ENCODE assay signal across 20 cellular contexts in the genomic region with DNA sequence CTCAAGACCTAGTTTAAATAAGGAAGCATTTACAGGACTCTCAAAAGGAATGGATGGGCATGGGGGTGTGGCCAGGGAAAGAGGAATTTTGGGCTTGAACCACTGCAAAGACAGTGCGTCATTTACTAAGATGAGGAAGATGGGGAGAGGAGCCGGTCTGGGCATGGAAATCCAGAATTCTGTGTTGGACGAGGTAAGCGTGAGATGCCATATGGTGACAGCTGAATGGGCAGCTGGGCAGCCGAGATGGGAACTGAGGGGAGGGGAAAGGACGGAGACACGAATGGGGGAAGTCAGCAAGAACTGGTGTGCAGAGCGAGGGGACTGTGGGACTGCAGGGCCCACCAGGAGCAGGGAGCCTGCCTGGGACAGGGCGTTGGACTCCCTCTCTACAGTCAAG. TPM values are rescaled to one million over a fixed set of nuclear protein-coding genes. Genes with fewer than 3 reads are reported as not detected.
DNase-seq lines count a peak whose midpoint lies in the region; ATAC-seq and TF ChIP-seq lines count a peak whose summit lies in the region.
"Had no signal": no experiment of that assay in that cellular context is flagged by ENCODE, and none has a peak within 500 bp of the region (broad histone marks: within the 10 kb centered on the region; RNA-seq: fewer than 3 reads in every experiment).

No MANE protein-coding gene starts in this region.

- no peaks in the 10 kb centered on the region for H3K27me3 ChIP-seq in mammary epithelial cell (ENCODE audit: insufficient read depth, low read length)
- H3K27me3 ChIP-seq in esophagus muscularis mucosa = no peaks in the 10 kb centered on the region

- DNase-seq in NCI-H82 (lab: John Stamatoyannopoulos, UW) (peak; percentile 43), NCI-H82 treated with DMSO at 0.1 percent for 48 hours (lab: John Stamatoyannopoulos, UW; ENCODE audit: unreplicated experiment) (no peak), myocyte (ENCODE audit: low read depth) (peak; percentile 51), progenitor cell of endocrine pancreas (ENCODE audit: low spot score, unreplicated experiment) (no peak), mammary epithelial cell (no peak), NCI-H345 (lab: John Stamatoyannopoulos, UW) (no peak), esophagus muscularis mucosa (ENCODE audit: extremely low spot score) (no peak)
- DNase-seq: AML-193; CD4-positive, alpha-beta memory T cell; DMS53; DND-41; EL; GM23248 had no signal

- no peaks in the 10 kb centered on the region for H3K79me2 ChIP-seq in mammary epithelial cell (ENCODE audit: insufficient read depth, low read length)

- dilution Hi-C loops in mammary epithelial cell (cut with HindIII; ENCODE audit: low sequenced_read_pairs) = no loop called here

- H3K4me3 ChIP-seq in mammary epithelial cell (replicated peaks in 1 of 3; ENCODE audit: insufficient read depth in 1 of 3, low read depth in 2 of 3, low read length in 3 of 3) = no peak overlapping the region
- H3K4me3 ChIP-seq in esophagus muscularis mucosa = no peak overlapping the region
- H3K4me3 ChIP-seq: A549, GM12878, GM23248, HAP-1 had no signal

- no TSS peak for BruUV-seq in mammary epithelial cell (replicated peaks; lab: Mats Ljungman, UMichigan)

- no peak overlapping the region for H3K4me3 Mint-ChIP-seq in progenitor cell of endocrine pancreas (ENCODE audit: low read depth)

- in situ Hi-C loops in mammary epithelial cell (cut with MboI; ENCODE audit: low sequenced_read_pairs in 2 of 2) = no loop called here

- H3K27ac ChIP-seq in mammary epithelial cell (ENCODE audit: insufficient read depth, low read depth, low read length) = no peak overlapping the region
- no peak overlapping the region for H3K27ac ChIP-seq in esophagus muscularis mucosa (replicated peaks in 1 of 4)
- H3K27ac ChIP-seq: 22Rv1, A549, C4-2B, GM23248, HL-60 had no signal

- CTCF ChIA-PET in mammary epithelial cell (lab: Charles Lee; ENCODE audit: low non-redundant PET) = no interaction called here

- H3K4me1 Mint-ChIP-seq in progenitor cell of endocrine pancreas (ENCODE audit: low read depth) = no peaks in the 10 kb centered on the region
- H3K4me1 Mint-ChIP-seq: CD4-positive, alpha-beta memory T cell had no signal

- no peak overlapping the region for H3K4me2 ChIP-seq in mammary epithelial cell (ENCODE audit: insufficient read depth, low read depth, low read length)
- H3K4me2 ChIP-seq: A549 had no signal

- no peak overlapping the region for H3K9ac ChIP-seq in mammary epithelial cell (ENCODE audit: insufficient read depth, low read length)
- H3K9ac ChIP-seq: GM23248 had no signal

- TF ChIP-seq EP300 in esophagus muscularis mucosa (IDR thresholded peaks at IDR 0.05) = no peak

- no peaks in the 10 kb centered on the region for H3K9me3 Mint-ChIP-seq in progenitor cell of endocrine pancreas (ENCODE audit: low read depth)
- H3K9me3 Mint-ChIP-seq: CD4-positive, alpha-beta memory T cell had no signal

- H3K4me1 ChIP-seq in mammary epithelial cell (ENCODE audit: insufficient read depth, low read length) = no peaks in the 10 kb centered on the region
- no peaks in the 10 kb centered on the region for H3K4me1 ChIP-seq in esophagus muscularis mucosa
- H3K4me1 ChIP-seq: A549, HAP-1 had no signal

- 93% methylated on average over 8 of the region's 9 CpGs for WGBS in mammary epithelial cell (ENCODE audit: low coverage, missing lambda C conversion rate)
- 94% methylated on average over 9 of the region's 9 CpGs for WGBS in esophagus muscularis mucosa

- no peak for ATAC-seq in GM21737 (IDR thresholded peaks at IDR 0.05; ENCODE audit: unreplicated experiment)
- ATAC-seq: GM12878 had no signal

- H3K36me3 ChIP-seq in mammary epithelial cell (ENCODE audit: insufficient read depth, low read length) (peaks cover 1% of the 10 kb centered on the region), esophagus muscularis mucosa (peaks cover 0 to 31% (median 2%) of the 10 kb centered on the region in 4 donors)
- H3K36me3 ChIP-seq: HAP-1 had no signal

- no peak for TF ChIP-seq POLR2A in esophagus muscularis mucosa (IDR thresholded peaks at IDR 0.05; ENCODE audit: low read depth)

- no peak for TF ChIP-seq CTCF in progenitor cell of endocrine pancreas (IDR thresholded peaks at IDR 0.05; ENCODE audit: unreplicated experiment)
- no peak for TF ChIP-seq CTCF in mammary epithelial cell (conservative IDR thresholded peaks at IDR 0.05 in 1 of 2, IDR thresholded peaks at IDR 0.05 in 1 of 2; ENCODE audit: extremely low read depth in 1 of 2, insufficient read depth in 1 of 2, low read depth in 1 of 2, low read length in 2 of 2)
- no peak for TF ChIP-seq CTCF in esophagus muscularis mucosa (IDR thresholded peaks at IDR 0.05)

- no peak overlapping the region for H2AFZ ChIP-seq in mammary epithelial cell (ENCODE audit: low read depth, low read length)
- H2AFZ ChIP-seq: GM23248 had no signal

- no peaks in the 10 kb centered on the region for H3K9me3 ChIP-seq in mammary epithelial cell (replicated peaks; ENCODE audit: insufficient read depth, low read length)
- H3K9me3 ChIP-seq in esophagus muscularis mucosa = no peaks in the 10 kb centered on the region
- H3K9me3 ChIP-seq: A549, HAP-1 had no signal

- intact Hi-C loops in mammary epithelial cell (cut with micrococcal nuclease) = no loop called here
- intact Hi-C loops in esophagus muscularis mucosa (cut with DNase I) = no loop called here

- no peaks in the 10 kb centered on the region for H3K27me3 Mint-ChIP-seq in progenitor cell of endocrine pancreas
- H3K27me3 Mint-ChIP-seq: CD4-positive, alpha-beta memory T cell had no signal

- H3K27ac Mint-ChIP-seq in progenitor cell of endocrine pancreas = peak overlapping the region; percentile 32

- peaks cover 16% of the 10 kb centered on the region for H3K36me3 Mint-ChIP-seq in progenitor cell of endocrine pancreas (ENCODE audit: insufficient read depth)
- H3K36me3 Mint-ChIP-seq: CD4-positive, alpha-beta memory T cell had no signal

- H4K20me1 ChIP-seq in mammary epithelial cell (ENCODE audit: insufficient read depth, low read length) = no peaks in the 10 kb centered on the region

RNA-seq across cellular contexts. Expression of gene TMEM44, which starts 24.2 kb away (rescaled TPM):
- total RNA-seq in myocyte (16.7 and 21.1 TPM in 2 replicates), progenitor cell of endocrine pancreas (40.1 and 44.7 TPM in 2 replicates), mammary epithelial cell (10 to 100 TPM; 12.0 to 21.1 TPM), esophagus muscularis mucosa (10 to 100 TPM in 1 of 4 donors, 1 to 10 TPM in 3; 3.3 to 10.8 (median 9.3) TPM)
- polyA plus RNA-seq in myocyte (2012) = 16.7 TPM
- polyA plus RNA-seq in mammary epithelial cell = 14.0 TPM
- 14.6 TPM for polyA minus RNA-seq in mammary epithelial cell

Comparison
In these comparisons a context has a peak if more than half of its experiments do, and no peak if none do; other contexts are left out.
1. DNase-seq: peak in NCI-H82 (single experiment) and myocyte (single experiment); none in NCI-H82 treated with DMSO at 0.1 percent for 48 hours (single experiment), progenitor cell of endocrine pancreas (single experiment), mammary epithelial cell (single experiment), NCI-H345 (single experiment) and esophagus muscularis mucosa (single experiment).